8 cellular contexts compared by ENCODE assay signal in the genomic region with DNA sequence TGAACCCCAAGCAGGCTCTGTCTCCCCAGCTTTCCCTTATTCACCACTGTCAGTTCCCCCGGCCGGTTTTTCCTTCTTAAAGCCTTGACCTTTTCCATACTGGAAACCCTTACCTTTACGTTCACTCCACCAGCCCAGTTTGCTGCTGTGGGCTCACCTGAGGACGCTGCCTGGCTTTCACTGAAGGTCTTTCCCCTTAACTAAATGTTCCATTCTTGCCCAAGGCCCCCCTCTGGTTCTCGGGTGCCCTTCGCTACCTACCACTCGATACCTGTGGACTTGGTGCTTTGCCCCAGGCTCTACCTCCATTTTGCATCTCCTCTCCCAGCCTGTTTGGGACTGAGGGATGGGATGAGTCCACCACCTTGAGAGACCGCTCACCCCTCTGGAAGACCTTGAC.
DNase-seq lines count a peak whose midpoint lies in the region; ATAC-seq and TF ChIP-seq lines count a peak whose summit lies in the region.

No MANE protein-coding gene starts in this region.

- H3K36me3 ChIP-seq in OCI-LY3 (replicated peaks; ENCODE audit: low read depth, low read length) = peaks cover 46% of the 10 kb centered on the region
- H3K36me3 ChIP-seq in neutrophil = peaks cover 62% of the 10 kb centered on the region

- H2AFZ ChIP-seq in OCI-LY3 (ENCODE audit: low read depth, low read length) = no peak overlapping the region

- no peak for ATAC-seq in HG02610 (IDR thresholded peaks at IDR 0.05; ENCODE audit: unreplicated experiment)

- H3K79me2 ChIP-seq in OCI-LY3 (ENCODE audit: low read length) = peaks cover 25% of the 10 kb centered on the region

- H3K27me3 ChIP-seq in OCI-LY3 (ENCODE audit: low read depth, low read length) = no peaks in the 10 kb centered on the region
- no peaks in the 10 kb centered on the region for H3K27me3 ChIP-seq in neutrophil

- peak overlapping the region; percentile 90 for H3K4me2 ChIP-seq in OCI-LY3 (ENCODE audit: low read length)

- H4K20me1 ChIP-seq in OCI-LY3 (ENCODE audit: insufficient read depth, low read length) = no peaks in the 10 kb centered on the region

- DNase-seq in COLO668 (lab: John Stamatoyannopoulos, UW; ENCODE audit: unreplicated experiment) (peak; percentile 5), epithelial cell of esophagus (ENCODE audit: low read depth) (no peak), GF-D8 (lab: John Stamatoyannopoulos, UW) (no peak), SW 1271 (lab: John Stamatoyannopoulos, UW) (no peak), NCI-H774 (lab: John Stamatoyannopoulos, UW) (no peak)

- no peak for TF ChIP-seq CTCF in OCI-LY3 (IDR thresholded peaks at IDR 0.05; ENCODE audit: low read depth, low read length)
- TF ChIP-seq CTCF in epithelial cell of esophagus (IDR thresholded peaks at IDR 0.05; ENCODE audit: insufficient read depth, low read depth, low read length, missing control alignments) = no peak
- no peak for TF ChIP-seq CTCF in neutrophil (IDR thresholded peaks at IDR 0.05)

- H3K4me3 ChIP-seq in OCI-LY3 (ENCODE audit: low read length) = peak overlapping the region; percentile 92
- H3K4me3 ChIP-seq in epithelial cell of esophagus (ENCODE audit: low read length) = peak overlapping the region; percentile 95
- peak overlapping the region; percentile 97 to 99 for H3K4me3 ChIP-seq in neutrophil (ENCODE audit: low read depth in 1 of 2, low read length in 1 of 2)

- peak overlapping the region; percentile 94 for H3K9ac ChIP-seq in OCI-LY3 (ENCODE audit: low read length)

- H3K9me3 ChIP-seq in OCI-LY3 (ENCODE audit: insufficient read depth, low read length) (no peaks in the 10 kb centered on the region), neutrophil (no peaks in the 10 kb centered on the region)

- no peak overlapping the region for H3K27ac ChIP-seq in OCI-LY3 (ENCODE audit: low read length)
- H3K27ac ChIP-seq in neutrophil = peak overlapping the region; percentile 74

- H3K4me1 ChIP-seq in OCI-LY3 (ENCODE audit: low read length) (peaks cover 40% of the 10 kb centered on the region), neutrophil (ENCODE audit: control insufficient read depth in 1 of 2, insufficient read depth in 1 of 2, low read depth in 1 of 2, low read length in 1 of 2) (peaks cover 22 to 29% of the 10 kb centered on the region in 2 experiments)
